Comparison of ENCODE assay signal across 8 cellular contexts in genomic region chr1:52032124-52032784, GRCh38. TPM values are rescaled to one million over a fixed set of nuclear protein-coding genes. Genes with fewer than 3 reads are reported as not detected.
A peak's percentile ranks its signal among the peaks of the same experiment; 100 is the strongest.
DNase-seq lines count a peak whose midpoint lies in the region; ATAC-seq and TF ChIP-seq lines count a peak whose summit lies in the region.

No MANE protein-coding gene starts in this region.

- peaks cover 28% of the 10 kb centered on the region for H3K4me1 Mint-ChIP-seq in activated CD4-positive, alpha-beta T cell treated with anti-CD3 and anti-CD28 coated beads, Interleukin-2, amount 10 ng/mL, durations not matched to agents 7 days and 5 days
- H3K4me1 Mint-ChIP-seq in natural killer cell treated with Interleukin-12 subunit alpha and Interleukin-12 subunit beta and Interleukin-15 and Interleukin-18, amount 100 ng/mL, for 72 hours (ENCODE audit: low read depth in 2 of 2) = peaks cover 19 to 32% of the 10 kb centered on the region in 2 donors

- peak overlapping the region; percentile 97 for H3K27ac Mint-ChIP-seq in activated CD4-positive, alpha-beta T cell treated with anti-CD3 and anti-CD28 coated beads, Interleukin-2, amount 10 ng/mL, durations not matched to agents 7 days and 5 days
- peak overlapping the region; percentile 92 for H3K27ac Mint-ChIP-seq in natural killer cell treated with Interleukin-12 subunit alpha and Interleukin-12 subunit beta and Interleukin-15 and Interleukin-18, amount 100 ng/mL, for 72 hours

- H3K4me3 Mint-ChIP-seq in activated CD4-positive, alpha-beta T cell treated with anti-CD3 and anti-CD28 coated beads, Interleukin-2, amount 10 ng/mL, durations not matched to agents 7 days and 5 days = peak overlapping the region; percentile 93
- peak overlapping the region; percentile 89 for H3K4me3 Mint-ChIP-seq in natural killer cell treated with Interleukin-12 subunit alpha and Interleukin-12 subunit beta and Interleukin-15 and Interleukin-18, amount 100 ng/mL, for 72 hours

- H3K79me2 ChIP-seq in KMS-11 (ENCODE audit: insufficient read depth, low read depth) = peaks cover 42% of the 10 kb centered on the region

- H3K36me3 ChIP-seq in KMS-11 (ENCODE audit: insufficient read depth) = no peaks in the 10 kb centered on the region

- H3K27me3 ChIP-seq in KMS-11 (ENCODE audit: insufficient read depth, low read depth) = no peaks in the 10 kb centered on the region

- peak overlapping the region; percentile 54; the same call in 1 of the 2 replicates for H2AFZ ChIP-seq in KMS-11 (ENCODE audit: low read depth)

- H3K4me3 ChIP-seq in KMS-11 (IDR thresholded peaks at IDR 0.05; ENCODE audit: insufficient read depth, low read depth, low read length) = peak overlapping the region; percentile 98
- H3K4me3 ChIP-seq in choroid plexus epithelial cell (ENCODE audit: low read depth, low read length) = peak overlapping the region; percentile 97

- H3K4me1 ChIP-seq in KMS-11 (ENCODE audit: low read depth, poor library complexity, severe bottlenecking) = peaks cover 25% of the 10 kb centered on the region

- peak overlapping the region; percentile 85 for H3K4me2 ChIP-seq in KMS-11

- no peak for TF ChIP-seq CTCF in KMS-11 (conservative IDR thresholded peaks at IDR 0.05; ENCODE audit: low read depth, low read length)
- TF ChIP-seq CTCF in choroid plexus epithelial cell (conservative IDR thresholded peaks at IDR 0.05; ENCODE audit: low read depth, low read length) = no peak

- no peaks in the 10 kb centered on the region for H3K9me3 Mint-ChIP-seq in activated CD4-positive, alpha-beta T cell treated with anti-CD3 and anti-CD28 coated beads, Interleukin-2, amount 10 ng/mL, durations not matched to agents 7 days and 5 days
- H3K9me3 Mint-ChIP-seq in natural killer cell treated with Interleukin-12 subunit alpha and Interleukin-12 subunit beta and Interleukin-15 and Interleukin-18, amount 100 ng/mL, for 72 hours = no peaks in the 10 kb centered on the region

- 0 out of 2 replicates have a peak, but pooled peaks cover 6% of the 10 kb centered on the region for H4K20me1 ChIP-seq in KMS-11 (ENCODE audit: insufficient read depth)

- ATAC-seq in natural killer cell treated with Interleukin-12 subunit alpha and Interleukin-12 subunit beta and Interleukin-15 and Interleukin-18, amount 100 ng/mL, for 72 hours = no peak

- H3K9ac ChIP-seq in KMS-11 = peak overlapping the region; percentile 88; the same call in 1 of the 2 replicates

- CTCF ChIA-PET in activated CD4-positive, alpha-beta T cell treated with anti-CD3 and anti-CD28 coated beads, Interleukin-2, amount 10 ng/mL, durations not matched to agents 7 days and 5 days (lab: Charles Lee) = interaction anchor here (0.7 kb wide), 1 partner anchor 10 kb away, joined by 3 read pairs; no protein-coding TSS in a partner anchor

- H3K36me3 Mint-ChIP-seq in activated CD4-positive, alpha-beta T cell treated with anti-CD3 and anti-CD28 coated beads, Interleukin-2, amount 10 ng/mL, durations not matched to agents 7 days and 5 days (ENCODE audit: low read depth) = peaks cover 39% of the 10 kb centered on the region
- peaks cover 1% of the 10 kb centered on the region for H3K36me3 Mint-ChIP-seq in natural killer cell treated with Interleukin-12 subunit alpha and Interleukin-12 subunit beta and Interleukin-15 and Interleukin-18, amount 100 ng/mL, for 72 hours

- no peak for DNase-seq in activated CD4-positive, alpha-beta T cell treated with anti-CD3 and anti-CD28 coated beads, Interleukin-2, amount 10 ng/mL, durations not matched to agents 7 days and 5 days
- DNase-seq in activated CD4-positive, alpha-beta T cell treated with anti-CD3 and anti-CD28 coated beads, Interleukin-2, amount 50 U/mL, for 48 hours = no peak
- DNase-seq in choroid plexus epithelial cell (ENCODE audit: low read depth) (no peak), NCI-H1105 (lab: John Stamatoyannopoulos, UW) (no peak), HK-2 (ENCODE audit: unreplicated experiment) (no peak)
- no peak for DNase-seq in natural killer cell treated with Interleukin-12 subunit alpha and Interleukin-12 subunit beta and Interleukin-15 and Interleukin-18, amount 100 ng/mL, for 72 hours (ENCODE audit: low spot score)
- no peak for DNase-seq in activated CD4-positive, CD25-positive, alpha-beta regulatory T cell (lab: John Stamatoyannopoulos, UW)

- H3K27ac ChIP-seq in KMS-11 = peak overlapping the region; percentile 76; the same call in 1 of the 2 replicates

- POLR2A ChIA-PET in activated CD4-positive, alpha-beta T cell treated with anti-CD3 and anti-CD28 coated beads, Interleukin-2, amount 10 ng/mL, durations not matched to agents 7 days and 5 days (lab: Charles Lee) = no interaction called here

- no peaks in the 10 kb centered on the region for H3K27me3 Mint-ChIP-seq in activated CD4-positive, alpha-beta T cell treated with anti-CD3 and anti-CD28 coated beads, Interleukin-2, amount 10 ng/mL, durations not matched to agents 7 days and 5 days
- H3K27me3 Mint-ChIP-seq in natural killer cell treated with Interleukin-12 subunit alpha and Interleukin-12 subunit beta and Interleukin-15 and Interleukin-18, amount 100 ng/mL, for 72 hours = no peaks in the 10 kb centered on the region

RNA-seq across cellular contexts. Expression of gene KTI12, which starts 1.4 kb away (rescaled TPM):
- 10 to 100 TPM in 1 of 2 experiments, 1 to 10 TPM in 1; 7.7 to 12.9 TPM for total RNA-seq in activated CD4-positive, alpha-beta T cell treated with anti-CD3 and anti-CD28 coated beads, Interleukin-2, amount 10 ng/mL, durations not matched to agents 7 days and 5 days
- 10 to 100 TPM; 17.6 to 27.8 TPM for total RNA-seq in natural killer cell treated with Interleukin-12 subunit alpha and Interleukin-12 subunit beta and Interleukin-15 and Interleukin-18, amount 100 ng/mL, for 72 hours

RNA-seq across cellular contexts. Expression of gene TXNDC12, which starts 22.7 kb away (rescaled TPM):
- total RNA-seq in activated CD4-positive, alpha-beta T cell treated with anti-CD3 and anti-CD28 coated beads, Interleukin-2, amount 10 ng/mL, durations not matched to agents 7 days and 5 days = 10 to 100 TPM; 48.1 to 49.2 TPM
- 10 to 100 TPM; 32.0 to 50.2 TPM for total RNA-seq in natural killer cell treated with Interleukin-12 subunit alpha and Interleukin-12 subunit beta and Interleukin-15 and Interleukin-18, amount 100 ng/mL, for 72 hours

RNA-seq across cellular contexts. Expression of gene BTF3L4, which starts 23.8 kb away (rescaled TPM):
- 10 to 100 TPM; 32.7 to 37.3 TPM for total RNA-seq in activated CD4-positive, alpha-beta T cell treated with anti-CD3 and anti-CD28 coated beads, Interleukin-2, amount 10 ng/mL, durations not matched to agents 7 days and 5 days
- 10 to 100 TPM; 24.2 to 29.9 TPM for total RNA-seq in natural killer cell treated with Interleukin-12 subunit alpha and Interleukin-12 subunit beta and Interleukin-15 and Interleukin-18, amount 100 ng/mL, for 72 hours

RNA-seq across cellular contexts. Expression of gene RAB3B, which starts 41.8 kb away (rescaled TPM):
- total RNA-seq in activated CD4-positive, alpha-beta T cell treated with anti-CD3 and anti-CD28 coated beads, Interleukin-2, amount 10 ng/mL, durations not matched to agents 7 days and 5 days = under 1 TPM; 0.02 TPM
- total RNA-seq in natural killer cell treated with Interleukin-12 subunit alpha and Interleukin-12 subunit beta and Interleukin-15 and Interleukin-18, amount 100 ng/mL, for 72 hours = under 1 TPM; 0.05 to 0.08 TPM
